In genomic region chr19:48961673-48962028, GRCh38 we compare ENCODE assay signal across 1 cellular context.
TF ChIP-seq lines count a peak whose summit lies in the region.

No MANE protein-coding gene starts in this region.

TF ChIP-seq in WTC11, 78 proteins besides CTCF, POLR2A, EP300 and RAD21 (continued from another document):
- no peak for TF ChIP-seq ARID4B (CRISPR knock-in tag; IDR thresholded peaks at IDR 0.05; ENCODE audit: borderline replicate concordance)
